ENCODE assay signal across 25 cellular contexts in the genomic region with DNA sequence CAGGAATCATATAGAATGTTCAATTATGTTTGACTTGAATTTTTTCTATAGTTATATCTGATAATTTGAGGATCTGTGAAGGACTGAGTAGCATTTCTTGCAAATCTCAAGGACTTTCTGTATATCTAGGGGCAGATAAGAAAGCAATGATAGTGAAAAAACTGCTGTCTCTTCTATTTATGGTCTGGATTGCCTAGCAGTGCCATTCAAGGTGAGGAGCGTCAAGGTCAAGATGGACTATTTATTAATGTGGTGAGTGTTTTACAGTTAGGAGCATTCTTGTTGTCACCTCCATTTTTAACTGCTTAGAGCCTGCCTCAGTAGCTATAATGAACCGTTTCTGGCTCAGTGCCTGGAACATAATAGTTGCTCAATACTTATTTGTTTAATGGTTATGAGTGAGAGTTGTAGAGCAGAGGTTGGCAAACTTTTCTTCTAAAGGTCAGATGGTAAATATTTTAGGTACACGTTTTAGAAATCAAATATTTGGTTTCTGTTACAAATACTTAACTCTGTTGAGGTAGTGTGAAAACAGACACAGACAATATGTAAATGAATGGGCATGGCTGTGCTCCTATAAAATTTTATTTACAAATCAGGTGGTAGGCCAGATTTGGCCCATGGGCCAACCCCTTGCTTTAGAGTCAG.
DNase-seq lines count a peak whose midpoint lies in the region; ATAC-seq, FAIRE-seq and TF ChIP-seq lines count a peak whose summit lies in the region.
"Had no signal": no experiment of that assay in that cellular context is flagged by ENCODE, and none has a peak within 500 bp of the region (broad histone marks: within the 10 kb centered on the region; RNA-seq: fewer than 3 reads in every experiment).

No MANE protein-coding gene starts in this region.

- H3K79me2 ChIP-seq in hepatocyte (no peaks in the 10 kb centered on the region), HepG2 (ENCODE audit: insufficient read depth, low read length) (no peaks in the 10 kb centered on the region)

- H3K9me2 ChIP-seq in hepatocyte (replicated peaks; ENCODE audit: insufficient read depth): no peaks in the 10 kb centered on the region

- peak; percentile 43 for DNase-seq in SHP77 treated with DMSO at 0.1 percent for 48 hours (lab: John Stamatoyannopoulos, UW)
- DNase-seq in SHP77 (lab: John Stamatoyannopoulos, UW): no peak
- peak; percentile 7 for DNase-seq in hepatocyte (ENCODE audit: low spot score)
- DNase-seq in HepG2 (ENCODE audit: low spot score): no peak
- no peak for DNase-seq in mucosa of descending colon
- no peak for DNase-seq in NCI-H1092 (lab: John Stamatoyannopoulos, UW)
- DNase-seq: 8988T; ACHN; AML-193; BE2C; CD4-positive, alpha-beta T cell; CD8-positive, alpha-beta memory T cell; DMS 273 treated with DMSO at 0.1 percent for 48 hours; DND-41; GOT3; HFFc6 had no signal

- intact Hi-C loops in HepG2 (cut with micrococcal nuclease; ENCODE audit: unreplicated experiment): no loop called here
- intact Hi-C loops in mucosa of descending colon (cut with DNase I, micrococcal nuclease): no loop called here

- H3K27ac ChIP-seq in hepatocyte (no peak overlapping the region), HepG2 (ENCODE audit: extremely low read length, insufficient read depth, low read length) (no peak overlapping the region)
- H3K27ac ChIP-seq: A549; BLaER1 treated with 17β-estradiol and CSF1 and Interleukin-3, amounts not matched to agents 10 nM and 100 nM had no signal

- BruUV-seq in HepG2 (replicated peaks; lab: Mats Ljungman, UMichigan): no TSS peak

- H3K4me3 ChIP-seq in hepatocyte (no peak overlapping the region), HepG2 (replicated peaks in 1 of 3; ENCODE audit: insufficient read depth in 1 of 3, low read depth in 2 of 3, low read length in 3 of 3) (no peak overlapping the region), mucosa of descending colon (no peak overlapping the region)
- H3K4me3 ChIP-seq: A549; BLaER1 treated with 17β-estradiol and CSF1 and Interleukin-3, amounts not matched to agents 10 nM and 100 nM; HAP-1 had no signal

- TF ChIP-seq RAD21 in HepG2 (CRISPR knock-in tag; IDR thresholded peaks at IDR 0.05): no peak

- H4K20me1 ChIP-seq in hepatocyte (ENCODE audit: insufficient read depth, poor library complexity, severe bottlenecking) (no peaks in the 10 kb centered on the region), HepG2 (ENCODE audit: insufficient read depth, low read length) (no peaks in the 10 kb centered on the region)
- H4K20me1 ChIP-seq: BLaER1 treated with 17β-estradiol and CSF1 and Interleukin-3, amounts not matched to agents 10 nM and 100 nM had no signal

- in situ Hi-C loops in HepG2 (cut with HindIII; ENCODE audit: extremely low pct_ligation_motif_present, low pct_unique_long_range_greater_than_20kb): no loop called here

- H3K36me3 ChIP-seq in hepatocyte (replicated peaks; ENCODE audit: insufficient read depth, low read depth) (no peaks in the 10 kb centered on the region), HepG2 (replicated peaks in 1 of 2; ENCODE audit: control insufficient read depth in 1 of 2, insufficient read depth in 2 of 2, low read length in 2 of 2) (no peaks in the 10 kb centered on the region), mucosa of descending colon (ENCODE audit: low read depth) (no peaks in the 10 kb centered on the region)
- H3K36me3 ChIP-seq: BE2C; BLaER1 treated with 17β-estradiol and CSF1 and Interleukin-3, amounts not matched to agents 10 nM and 100 nM; HAP-1 had no signal

- H3K9me3 ChIP-seq in hepatocyte (ENCODE audit: low read depth): no peaks in the 10 kb centered on the region
- no peaks in the 10 kb centered on the region for H3K9me3 ChIP-seq in HepG2 (ENCODE audit: low read length)
- H3K9me3 ChIP-seq in mucosa of descending colon: no peaks in the 10 kb centered on the region
- H3K9me3 ChIP-seq: A549; BE2C; BLaER1 treated with 17β-estradiol and CSF1 and Interleukin-3, amounts not matched to agents 10 nM and 100 nM; HAP-1 had no signal

- TF ChIP-seq CTCF in hepatocyte (IDR thresholded peaks at IDR 0.05; ENCODE audit: poor library complexity) (no peak), HepG2 (CRISPR knock-in tag; IDR thresholded peaks at IDR 0.05) (no peak), mucosa of descending colon (IDR thresholded peaks at IDR 0.05) (no peak)

- H3K4me2 ChIP-seq in hepatocyte (no peak overlapping the region), HepG2 (ENCODE audit: low read depth, low read length) (no peak overlapping the region)
- H3K4me2 ChIP-seq: A549; BLaER1 treated with 17β-estradiol and CSF1 and Interleukin-3, amounts not matched to agents 10 nM and 100 nM had no signal

- POLR2A ChIA-PET in HepG2 (lab: Yijun Ruan, JAX): no interaction called here

- WGBS in hepatocyte (ENCODE audit: low lambda C conversion rate, missing lambda C conversion rate): 56% methylated on average over 3 of the region's 3 CpGs
- WGBS in HepG2 (ENCODE audit: low lambda C conversion rate): 14% methylated on average over 3 of the region's 3 CpGs

- no peak for FAIRE-seq in HepG2 (lab: Jason Lieb, UNC)
- FAIRE-seq: A549, D721Med, G401.6, GM12892, GM19239, H54 had no signal

- TF ChIP-seq EP300 in HepG2 (IDR thresholded peaks at IDR 0.05; ENCODE audit: low read depth in 2 of 2, low read length in 2 of 2) (no peak), HepG2 (CRISPR knock-in tag; IDR thresholded peaks at IDR 0.05; ENCODE audit: borderline replicate concordance) (no peak)

- no peak overlapping the region for H3K9ac ChIP-seq in HepG2 (ENCODE audit: insufficient read depth, low read depth, low read length)
- H3K9ac ChIP-seq: BLaER1 treated with 17β-estradiol and CSF1 and Interleukin-3, amounts not matched to agents 10 nM and 100 nM had no signal

- H3K4me1 ChIP-seq in hepatocyte (ENCODE audit: insufficient read depth) (no peaks in the 10 kb centered on the region), HepG2 (ENCODE audit: insufficient read depth, low read length) (no peaks in the 10 kb centered on the region), mucosa of descending colon (ENCODE audit: low read depth) (no peaks in the 10 kb centered on the region)
- H3K4me1 ChIP-seq: A549; BE2C; BLaER1 treated with 17β-estradiol and CSF1 and Interleukin-3, amounts not matched to agents 10 nM and 100 nM; HAP-1 had no signal

- ATAC-seq in HepG2: no peak
- ATAC-seq in mucosa of descending colon: peak; percentile 37
- ATAC-seq in GM21526 (IDR thresholded peaks at IDR 0.05; ENCODE audit: low FRiP score, unreplicated experiment): no peak
- ATAC-seq: A549 had no signal

- CTCF ChIA-PET in HepG2 (lab: Yijun Ruan, JAX; ENCODE audit: low intra/inter-chr PET ratio, low total read pairs): no interaction called here

- H3K27me3 ChIP-seq in hepatocyte: no peaks in the 10 kb centered on the region
- no peaks in the 10 kb centered on the region for H3K27me3 ChIP-seq in HepG2 (ENCODE audit: control insufficient read depth in 1 of 2, insufficient read depth in 2 of 2, low read length in 2 of 2)
- H3K27me3 ChIP-seq: BE2C; BLaER1 treated with 17β-estradiol and CSF1 and Interleukin-3, amounts not matched to agents 10 nM and 100 nM had no signal

- H2AFZ ChIP-seq in hepatocyte (no peak overlapping the region), HepG2 (ENCODE audit: low read length) (no peak overlapping the region)

- TF ChIP-seq POLR2A in HepG2 (IDR thresholded peaks at IDR 0.05; ENCODE audit: insufficient read depth in 1 of 2, low read depth in 2 of 2, low read length in 2 of 2): no peak

TF ChIP-seq in HepG2, 621 proteins besides CTCF, POLR2A, EP300 and RAD21 (continues in another document):
- TF ChIP-seq NR2F6 (IDR thresholded peaks at IDR 0.05) (0 out of 2 replicates have a peak, but pooled peaks have one; percentile 12), NR2F6 (CRISPR knock-in tag; IDR thresholded peaks at IDR 0.05) (no peak), RFXANK (CRISPR knock-in tag; IDR thresholded peaks at IDR 0.05) (no peak), FOXO4 (CRISPR knock-in tag; conservative IDR thresholded peaks at IDR 0.05) (no peak), MIXL1 (CRISPR knock-in tag; IDR thresholded peaks at IDR 0.05) (no peak), ZNF597 (CRISPR knock-in tag; IDR thresholded peaks at IDR 0.05) (no peak)
- TF ChIP-seq, protein P1, sequence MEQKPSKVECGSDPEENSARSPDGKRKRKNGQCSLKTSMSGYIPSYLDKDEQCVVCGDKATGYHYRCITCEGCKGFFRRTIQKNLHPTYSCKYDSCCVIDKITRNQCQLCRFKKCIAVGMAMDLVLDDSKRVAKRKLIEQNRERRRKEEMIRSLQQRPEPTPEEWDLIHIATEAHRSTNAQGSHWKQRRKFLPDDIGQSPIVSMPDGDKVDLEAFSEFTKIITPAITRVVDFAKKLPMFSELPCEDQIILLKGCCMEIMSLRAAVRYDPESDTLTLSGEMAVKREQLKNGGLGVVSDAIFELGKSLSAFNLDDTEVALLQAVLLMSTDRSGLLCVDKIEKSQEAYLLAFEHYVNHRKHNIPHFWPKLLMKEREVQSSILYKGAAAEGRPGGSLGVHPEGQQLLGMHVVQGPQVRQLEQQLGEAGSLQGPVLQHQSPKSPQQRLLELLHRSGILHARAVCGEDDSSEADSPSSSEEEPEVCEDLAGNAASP (CRISPR knock-in tag; IDR thresholded peaks at IDR 0.05; ENCODE audit: borderline replicate concordance): no peak

Comparison
In these comparisons a context has a peak if more than half of its experiments do, and no peak if none do; other contexts are left out.
1. DNase-seq: peak in SHP77 treated with DMSO at 0.1 percent for 48 hours (single experiment) and hepatocyte (single experiment); none in SHP77 (0 of 2), HepG2 (single experiment), mucosa of descending colon (0 of 3) and NCI-H1092 (single experiment).